In genomic region chr12:128727461-128727860, GRCh38 we compare ENCODE assay signal across 1 cellular context.
TF ChIP-seq lines count a peak whose summit lies in the region.

No MANE protein-coding gene starts in this region.

TF ChIP-seq in H1, 55 proteins besides CTCF, POLR2A, EP300 and RAD21 (continued from another document):
- TF ChIP-seq FOSL1 (IDR thresholded peaks at IDR 0.05; ENCODE audit: insufficient read depth, low read depth, low read length), result no peak
- TF ChIP-seq SUZ12 (IDR thresholded peaks at IDR 0.05; ENCODE audit: low read length), result no peak
- no peak for TF ChIP-seq ATF2 (IDR thresholded peaks at IDR 0.05; ENCODE audit: low read length)
- no peak for TF ChIP-seq BRCA1 (IDR thresholded peaks at IDR 0.05; ENCODE audit: low read depth, low read length)
- no peak for TF ChIP-seq EGR1 (IDR thresholded peaks at IDR 0.05; ENCODE audit: borderline replicate concordance, low read depth, low read length)
- TF ChIP-seq SRF (IDR thresholded peaks at IDR 0.05; ENCODE audit: low read depth, low read length), result no peak
- TF ChIP-seq CBX8 (IDR thresholded peaks at IDR 0.05; ENCODE audit: borderline replicate concordance, low read depth, low read length), result no peak
- TF ChIP-seq KDM5A (IDR thresholded peaks at IDR 0.05; ENCODE audit: low read length), result no peak
- TF ChIP-seq SAP30 (IDR thresholded peaks at IDR 0.05; ENCODE audit: insufficient read depth, insufficient replicate concordance, low read length), result no peak
- no peak for TF ChIP-seq BACH1 (IDR thresholded peaks at IDR 0.05; ENCODE audit: low read length)
- no peak for TF ChIP-seq TAF7 (optimal IDR thresholded peaks at IDR 0.05; ENCODE audit: borderline replicate concordance, low read depth, low read length)
